ENCODE assay signal across 1 cellular context in the genomic region with DNA sequence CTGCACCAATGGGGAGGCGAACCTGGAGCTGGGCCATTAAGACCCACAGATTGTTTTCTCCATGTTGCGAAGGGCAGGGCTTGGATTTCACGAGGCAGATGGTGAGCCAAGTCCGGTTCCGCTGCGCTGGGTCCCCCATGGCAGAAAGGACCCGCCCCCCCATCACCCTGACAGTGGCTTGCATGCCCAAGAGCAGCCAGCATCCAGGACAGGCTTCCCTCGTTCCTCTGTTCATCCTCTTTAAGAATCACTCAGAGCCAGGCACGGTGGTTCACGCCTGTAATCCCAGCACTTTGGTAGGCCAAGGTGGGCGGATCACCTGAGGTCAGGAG.
TF ChIP-seq lines count a peak whose summit lies in the region.

No MANE protein-coding gene starts in this region.

TF ChIP-seq in K562, 482 proteins besides CTCF, POLR2A, EP300 and RAD21:
- TF ChIP-seq CEBPG (CRISPR knock-in tag; IDR thresholded peaks at IDR 0.05) = 0 out of 2 replicates have a peak, but pooled peaks have one; percentile 10
- no peak for TF ChIP-seq CEBPG (tag; conservative IDR thresholded peaks at IDR 0.05 in 1 of 2, IDR thresholded peaks at IDR 0.05 in 1 of 2)
- TF ChIP-seq CEBPB (tag; IDR thresholded peaks at IDR 0.05) = no peak
